1 cellular context compared by ENCODE assay signal in the genomic region with DNA sequence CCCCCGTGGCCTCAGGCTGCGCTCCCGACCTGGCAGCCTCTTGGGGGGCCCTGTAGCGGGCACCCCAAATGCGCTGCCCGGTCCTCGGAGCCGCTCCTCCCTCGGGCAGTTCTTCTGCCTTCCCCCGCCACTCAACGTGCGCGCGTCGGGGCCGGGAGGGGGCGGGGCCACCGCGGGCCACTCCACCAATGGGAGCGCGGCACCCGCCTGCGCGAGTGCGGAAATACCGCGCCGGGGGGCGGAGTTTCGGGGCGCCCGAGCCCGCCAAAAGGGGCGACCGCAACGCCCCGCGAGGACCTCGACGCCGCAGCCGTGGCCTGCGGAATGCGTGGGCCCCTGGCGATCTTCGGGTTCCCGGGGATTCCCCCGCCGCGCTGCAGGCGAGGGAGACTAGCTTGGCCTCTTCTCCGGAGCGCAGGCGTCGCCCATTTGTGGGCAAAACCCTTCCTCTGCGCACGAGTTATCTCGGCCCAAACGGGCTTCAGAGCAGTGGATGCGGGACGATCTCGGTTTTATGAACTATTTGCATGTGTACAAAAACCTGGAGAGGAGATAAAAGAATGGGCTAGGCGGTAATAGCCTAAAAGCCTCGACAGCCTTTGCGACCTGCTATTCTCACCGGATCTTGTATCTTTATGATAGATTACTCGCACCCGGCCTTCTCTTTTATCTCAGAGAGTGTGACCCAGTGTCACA.
TF ChIP-seq lines count a peak whose summit lies in the region.

Gene TASOR, minus strand, starts transcription at position 144 of the 696 bp plus-strand sequence. CDS start 259 bp downstream, outside the sequence.

TF ChIP-seq in HepG2, 621 proteins besides CTCF, POLR2A, EP300 and RAD21 (continued from another document and continues in another):
- TF ChIP-seq ZNF281 (CRISPR knock-in tag; IDR thresholded peaks at IDR 0.05; ENCODE audit: borderline replicate concordance) (peak; percentile 10; the same call in 1 of the 2 replicates), ZNF883 (CRISPR knock-in tag; IDR thresholded peaks at IDR 0.05; ENCODE audit: not compliant biosample characterization) (peak; percentile 88), KIAA2018 (CRISPR knock-in tag; IDR thresholded peaks at IDR 0.05; ENCODE audit: borderline replicate concordance) (peak; percentile 66; the same call in 1 of the 2 replicates), HNF4A (CRISPR knock-in tag; IDR thresholded peaks at IDR 0.05) (no peak), MXI1 (IDR thresholded peaks at IDR 0.05; ENCODE audit: borderline replicate concordance, low read depth, low read length) (no peak), GFI1 (CRISPR knock-in tag; IDR thresholded peaks at IDR 0.05; ENCODE audit: borderline replicate concordance) (peak; percentile 81), ZNF350 (CRISPR knock-in tag; IDR thresholded peaks at IDR 0.05; ENCODE audit: borderline replicate concordance, low read depth) (0 out of 2 replicates have a peak, but pooled peaks have one; percentile 3), FOXM1 (CRISPR knock-in tag; IDR thresholded peaks at IDR 0.05) (peak; percentile 78; the same call in 1 of the 2 replicates), AGO1 (IDR thresholded peaks at IDR 0.05; ENCODE audit: low read depth, low read length, poor library complexity, severe bottlenecking) (no peak), ZNF768 (CRISPR knock-in tag; IDR thresholded peaks at IDR 0.05) (peak; percentile 50; the same call in 1 of the 2 replicates), HCFC1 (IDR thresholded peaks at IDR 0.05; ENCODE audit: low read depth, low read length) (no peak), ZNF777 (CRISPR knock-in tag; IDR thresholded peaks at IDR 0.05) (peak; percentile 70), ZSCAN31 (CRISPR knock-in tag; IDR thresholded peaks at IDR 0.05; ENCODE audit: low read depth) (peak; percentile 98), KDM3A (CRISPR knock-in tag; IDR thresholded peaks at IDR 0.05; ENCODE audit: low read depth) (no peak), ZNF713 (CRISPR knock-in tag; IDR thresholded peaks at IDR 0.05) (no peak), CAMTA2 (CRISPR knock-in tag; IDR thresholded peaks at IDR 0.05; ENCODE audit: borderline replicate concordance) (no peak), MEIS2 (CRISPR knock-in tag; IDR thresholded peaks at IDR 0.05) (peak; percentile 62; the same call in 1 of the 2 replicates)
- TF ChIP-seq, protein P1, sequence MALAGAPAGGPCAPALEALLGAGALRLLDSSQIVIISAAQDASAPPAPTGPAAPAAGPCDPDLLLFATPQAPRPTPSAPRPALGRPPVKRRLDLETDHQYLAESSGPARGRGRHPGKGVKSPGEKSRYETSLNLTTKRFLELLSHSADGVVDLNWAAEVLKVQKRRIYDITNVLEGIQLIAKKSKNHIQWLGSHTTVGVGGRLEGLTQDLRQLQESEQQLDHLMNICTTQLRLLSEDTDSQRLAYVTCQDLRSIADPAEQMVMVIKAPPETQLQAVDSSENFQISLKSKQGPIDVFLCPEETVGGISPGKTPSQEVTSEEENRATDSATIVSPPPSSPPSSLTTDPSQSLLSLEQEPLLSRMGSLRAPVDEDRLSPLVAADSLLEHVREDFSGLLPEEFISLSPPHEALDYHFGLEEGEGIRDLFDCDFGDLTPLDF (CRISPR knock-in tag; IDR thresholded peaks at IDR 0.05): peak; percentile 89
- TF ChIP-seq, protein P2, sequence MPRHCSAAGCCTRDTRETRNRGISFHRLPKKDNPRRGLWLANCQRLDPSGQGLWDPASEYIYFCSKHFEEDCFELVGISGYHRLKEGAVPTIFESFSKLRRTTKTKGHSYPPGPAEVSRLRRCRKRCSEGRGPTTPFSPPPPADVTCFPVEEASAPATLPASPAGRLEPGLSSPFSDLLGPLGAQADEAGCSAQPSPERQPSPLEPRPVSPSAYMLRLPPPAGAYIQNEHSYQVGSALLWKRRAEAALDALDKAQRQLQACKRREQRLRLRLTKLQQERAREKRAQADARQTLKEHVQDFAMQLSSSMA (CRISPR knock-in tag; IDR thresholded peaks at IDR 0.05): no peak; the same call in 1 of the 2 replicates
- TF ChIP-seq, protein P3, sequence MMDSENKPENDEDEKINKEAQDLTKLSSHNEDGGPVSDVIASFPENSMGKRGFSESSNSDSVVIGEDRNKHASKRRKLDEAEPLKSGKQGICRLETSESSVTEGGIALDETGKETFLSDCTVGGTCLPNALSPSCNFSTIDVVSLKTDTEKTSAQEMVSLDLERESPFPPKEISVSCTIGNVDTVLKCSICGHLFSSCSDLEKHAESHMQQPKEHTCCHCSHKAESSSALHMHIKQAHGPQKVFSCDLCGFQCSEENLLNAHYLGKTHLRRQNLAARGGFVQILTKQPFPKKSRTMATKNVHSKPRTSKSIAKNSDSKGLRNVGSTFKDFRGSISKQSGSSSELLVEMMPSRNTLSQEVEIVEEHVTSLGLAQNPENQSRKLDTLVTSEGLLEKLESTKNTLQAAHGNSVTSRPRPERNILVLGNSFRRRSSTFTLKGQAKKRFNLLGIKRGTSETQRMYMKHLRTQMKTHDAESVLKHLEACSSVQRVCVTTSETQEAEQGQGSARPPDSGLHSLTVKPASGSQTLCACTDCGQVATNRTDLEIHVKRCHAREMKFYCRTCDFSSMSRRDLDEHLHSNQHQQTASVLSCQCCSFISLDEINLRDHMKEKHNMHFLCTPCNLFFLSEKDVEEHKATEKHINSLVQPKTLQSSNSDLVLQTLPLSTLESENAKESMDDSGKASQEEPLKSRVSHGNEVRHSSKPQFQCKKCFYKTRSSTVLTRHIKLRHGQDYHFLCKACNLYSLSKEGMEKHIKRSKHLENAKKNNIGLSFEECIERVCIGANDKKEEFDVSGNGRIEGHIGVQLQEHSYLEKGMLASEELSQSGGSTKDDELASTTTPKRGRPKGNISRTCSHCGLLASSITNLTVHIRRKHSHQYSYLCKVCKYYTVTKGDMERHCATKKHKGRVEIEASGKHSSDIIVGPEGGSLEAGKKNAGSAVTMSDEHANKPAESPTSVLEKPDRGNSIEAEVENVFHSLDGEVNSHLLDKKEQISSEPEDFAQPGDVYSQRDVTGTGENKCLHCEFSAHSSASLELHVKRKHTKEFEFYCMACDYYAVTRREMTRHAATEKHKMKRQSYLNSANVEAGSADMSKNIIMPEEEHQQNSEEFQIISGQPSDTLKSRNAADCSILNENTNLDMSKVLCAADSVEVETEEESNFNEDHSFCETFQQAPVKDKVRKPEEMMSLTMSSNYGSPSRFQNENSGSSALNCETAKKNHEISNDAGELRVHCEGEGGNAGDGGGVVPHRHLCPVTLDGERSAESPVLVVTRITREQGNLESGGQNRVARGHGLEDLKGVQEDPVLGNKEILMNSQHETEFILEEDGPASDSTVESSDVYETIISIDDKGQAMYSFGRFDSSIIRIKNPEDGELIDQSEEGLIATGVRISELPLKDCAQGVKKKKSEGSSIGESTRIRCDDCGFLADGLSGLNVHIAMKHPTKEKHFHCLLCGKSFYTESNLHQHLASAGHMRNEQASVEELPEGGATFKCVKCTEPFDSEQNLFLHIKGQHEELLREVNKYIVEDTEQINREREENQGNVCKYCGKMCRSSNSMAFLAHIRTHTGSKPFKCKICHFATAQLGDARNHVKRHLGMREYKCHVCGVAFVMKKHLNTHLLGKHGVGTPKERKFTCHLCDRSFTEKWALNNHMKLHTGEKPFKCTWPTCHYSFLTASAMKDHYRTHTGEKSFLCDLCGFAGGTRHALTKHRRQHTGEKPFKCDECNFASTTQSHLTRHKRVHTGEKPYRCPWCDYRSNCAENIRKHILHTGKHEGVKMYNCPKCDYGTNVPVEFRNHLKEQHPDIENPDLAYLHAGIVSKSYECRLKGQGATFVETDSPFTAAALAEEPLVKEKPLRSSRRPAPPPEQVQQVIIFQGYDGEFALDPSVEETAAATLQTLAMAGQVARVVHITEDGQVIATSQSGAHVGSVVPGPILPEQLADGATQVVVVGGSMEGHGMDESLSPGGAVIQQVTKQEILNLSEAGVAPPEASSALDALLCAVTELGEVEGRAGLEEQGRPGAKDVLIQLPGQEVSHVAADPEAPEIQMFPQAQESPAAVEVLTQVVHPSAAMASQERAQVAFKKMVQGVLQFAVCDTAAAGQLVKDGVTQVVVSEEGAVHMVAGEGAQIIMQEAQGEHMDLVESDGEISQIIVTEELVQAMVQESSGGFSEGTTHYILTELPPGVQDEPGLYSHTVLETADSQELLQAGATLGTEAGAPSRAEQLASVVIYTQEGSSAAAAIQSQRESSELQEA (CRISPR knock-in tag; IDR thresholded peaks at IDR 0.05; ENCODE audit: not compliant biosample characterization): peak; percentile 43
